18 cellular contexts compared by ENCODE assay signal in the genomic region with DNA sequence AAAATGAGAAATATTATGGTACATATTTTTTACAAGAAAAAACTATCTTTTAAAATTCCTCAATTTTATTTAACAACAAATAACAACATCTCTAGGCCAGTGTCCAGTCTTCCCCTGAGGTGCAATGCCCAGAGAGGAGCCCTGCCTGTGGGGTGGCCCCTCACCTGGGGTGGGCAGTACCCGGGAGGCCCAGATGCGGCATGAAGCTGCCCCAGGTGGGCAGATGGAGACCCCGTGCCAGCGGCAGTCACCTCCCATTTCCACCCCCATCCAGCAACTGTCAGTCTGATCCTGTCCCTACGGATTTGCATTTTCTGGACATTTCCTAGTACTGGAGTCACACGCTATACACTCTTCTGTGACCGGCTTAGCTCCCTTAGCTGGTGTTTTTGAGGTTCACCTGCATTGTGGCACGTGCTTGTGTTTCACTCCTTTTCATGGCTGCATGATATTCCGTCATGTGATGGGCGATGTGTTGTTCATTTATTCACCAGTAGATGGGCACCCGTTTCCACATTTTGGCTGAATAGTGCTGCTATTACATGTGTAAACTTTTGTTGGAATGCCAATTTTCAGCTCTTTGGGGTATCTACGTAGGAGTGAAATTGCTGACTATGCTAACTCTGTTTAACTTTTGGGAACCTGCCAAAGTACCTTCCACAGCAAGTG. TPM values are rescaled to one million over a fixed set of nuclear protein-coding genes. Genes with fewer than 3 reads are reported as not detected.
DNase-seq lines count a peak whose midpoint lies in the region; ATAC-seq and TF ChIP-seq lines count a peak whose summit lies in the region.
"Had no signal": no experiment of that assay in that cellular context is flagged by ENCODE, and none has a peak within 500 bp of the region (broad histone marks: within the 10 kb centered on the region; RNA-seq: fewer than 3 reads in every experiment).

No MANE protein-coding gene starts in this region.

- no peaks in the 10 kb centered on the region for H3K36me3 ChIP-seq in RWPE2 (ENCODE audit: low read depth)
- H3K36me3 ChIP-seq in MG63 = no peaks in the 10 kb centered on the region
- H3K36me3 ChIP-seq: BE2C, suprapubic skin, WERI-Rb-1 had no signal

- CTCF ChIA-PET in AG04450 (lab: Charles Lee) = interaction anchor here (1.2 kb wide), 1 partner anchor 147 kb away, joined by 4 read pairs; no protein-coding TSS in a partner anchor

- ATAC-seq in RWPE2 (ENCODE audit: low read depth) (no peak), GM18873 (IDR thresholded peaks at IDR 0.05; ENCODE audit: low FRiP score, unreplicated experiment) (no peak)
- ATAC-seq: natural killer cell had no signal

- DNase-seq in AG04450 (ENCODE audit: low read depth, low spot score) (no peak), EH (ENCODE audit: low read depth) (peak; percentile 12), RWPE2 (ENCODE audit: low spot score) (no peak), fibroblast of pulmonary artery (ENCODE audit: low read depth) (peak; percentile 23), T-helper 1 cell (no peak), MG63 (no peak), hippocampal formation (lab: John Stamatoyannopoulos, UW) (no peak)
- DNase-seq: BE2C, Kasumi-1, natural killer cell, NCI-H187, NCI-H510A, OCI-M1, retina, WERI-Rb-1 had no signal

- H3K4me1 ChIP-seq in RWPE2 (ENCODE audit: insufficient read depth, poor library complexity, severe bottlenecking) = no peaks in the 10 kb centered on the region
- H3K4me1 ChIP-seq: BE2C, suprapubic skin had no signal

- H3K27ac ChIP-seq in AG04450 (ENCODE audit: low read depth, low read length) (no peak overlapping the region), RWPE2 (ENCODE audit: poor library complexity, severe bottlenecking) (no peak overlapping the region)
- H3K27ac ChIP-seq: suprapubic skin, WERI-Rb-1 had no signal

- H3K27me3 ChIP-seq in AG04450 (ENCODE audit: control insufficient read depth, insufficient read depth, low read length) (no peaks in the 10 kb centered on the region), RWPE2 (ENCODE audit: insufficient read depth, poor library complexity, severe bottlenecking) (no peaks in the 10 kb centered on the region), MG63 (no peaks in the 10 kb centered on the region)
- H3K27me3 ChIP-seq: BE2C, suprapubic skin had no signal

- POLR2A ChIA-PET in AG04450 (lab: Yijun Ruan, JAX) = no interaction called here

- TF ChIP-seq CTCF in AG04450 (IDR thresholded peaks at IDR 0.05; ENCODE audit: low read depth, low read length) (peak; percentile 19; the same call in 1 of the 2 replicates), RWPE2 (IDR thresholded peaks at IDR 0.05; ENCODE audit: poor library complexity, severe bottlenecking) (peak; percentile 12), fibroblast of pulmonary artery (IDR thresholded peaks at IDR 0.05; ENCODE audit: low read length, missing control alignments) (peak; percentile 6)

- H3K4me3 ChIP-seq in AG04450 (ENCODE audit: low read depth, low read length) (no peak overlapping the region), RWPE2 (ENCODE audit: severe bottlenecking) (no peak overlapping the region), fibroblast of pulmonary artery (replicated peaks; ENCODE audit: low read depth, low read length) (no peak overlapping the region), MG63 (no peak overlapping the region)
- H3K4me3 ChIP-seq: lung, suprapubic skin had no signal

- H3K9me3 ChIP-seq in AG04450 (ENCODE audit: control insufficient read depth, insufficient read depth, low read length) = no peaks in the 10 kb centered on the region; the same call in 1 of the 2 replicates
- no peaks in the 10 kb centered on the region for H3K9me3 ChIP-seq in RWPE2 (ENCODE audit: severe bottlenecking)
- H3K9me3 ChIP-seq in MG63 = no peaks in the 10 kb centered on the region
- H3K9me3 ChIP-seq: BE2C, suprapubic skin had no signal

RNA-seq across cellular contexts. Expression of a gene that starts 11.9 kb away (rescaled TPM):
- polyA plus RNA-seq in AG04450 (2011; rRNA removed) = 73.3 and 77.6 TPM in 2 replicates
- polyA minus RNA-seq in AG04450 (2011; rRNA and poly(A)+ RNA removed) = 41.7 and 58.2 TPM in 2 replicates
- 29.3 and 30.2 TPM in 2 replicates for total RNA-seq in MG63 (2014; rRNA removed; shearing (Covaris generic); ENCODE audit: low replicate concordance)

RNA-seq across cellular contexts. Expression of a gene that starts 28.9 kb away (rescaled TPM):
- 72.6 and 97.9 TPM in 2 replicates for polyA plus RNA-seq in AG04450 (2011; rRNA removed)
- 98.3 and 137 TPM in 2 replicates for polyA minus RNA-seq in AG04450 (2011; rRNA and poly(A)+ RNA removed)
- total RNA-seq in MG63 (2014; rRNA removed; shearing (Covaris generic); ENCODE audit: low replicate concordance) = 114 and 178 TPM in 2 replicates

Comparison
In these comparisons a context has a peak if more than half of its experiments do, and no peak if none do; other contexts are left out.
1. DNase-seq: peak in EH (single experiment) and fibroblast of pulmonary artery (single experiment); none in AG04450 (single experiment), RWPE2 (single experiment), T-helper 1 cell (0 of 5), MG63 (single experiment) and hippocampal formation (0 of 2).
2. Peak in every context shown above with its lines, with median percentiles within 50 percentile points of each other: CTCF ChIP-seq.